In the genomic region with DNA sequence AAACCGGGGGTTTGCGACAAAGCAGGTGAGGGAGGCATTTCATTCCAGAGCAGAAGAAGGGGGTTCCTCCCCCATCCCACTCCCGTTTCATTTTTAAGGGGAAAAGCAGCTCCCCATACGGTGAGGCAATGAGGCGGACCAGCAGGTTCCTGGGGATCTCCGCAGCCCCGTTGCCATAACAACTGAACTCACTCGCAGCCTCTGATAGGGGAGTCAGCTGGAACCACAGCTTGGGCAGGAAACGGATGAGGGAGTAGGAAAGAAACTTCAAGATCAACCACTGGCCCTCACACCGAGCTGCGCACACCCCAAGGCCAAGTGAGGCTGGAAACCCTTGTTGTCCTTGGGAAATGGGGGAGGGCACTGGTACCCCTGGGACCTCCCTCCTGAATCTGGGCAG, we compare ENCODE assay signal across 8 cellular contexts.
DNase-seq lines count a peak whose midpoint lies in the region; ATAC-seq and TF ChIP-seq lines count a peak whose summit lies in the region.
"Not testable (repeated sequence)": the region's sequence is repeated elsewhere in the genome, so short reads cannot be mapped to it uniquely, and the experiment has no call there.

No MANE protein-coding gene starts in this region.

- not testable (repeated sequence) for H3K27me3 Mint-ChIP-seq in type B pancreatic cell

- H3K9me3 Mint-ChIP-seq in type B pancreatic cell: not testable (repeated sequence)

- not testable (repeated sequence) for H3K27ac Mint-ChIP-seq in type B pancreatic cell

- H3K36me3 Mint-ChIP-seq in type B pancreatic cell: not testable (repeated sequence)

- H3K36me3 ChIP-seq in GM06990 (ENCODE audit: control insufficient read depth, insufficient read depth, low read length); psoas muscle (ENCODE audit: insufficient read depth in 1 of 2, low read depth in 1 of 2): not testable (repeated sequence)

- TF ChIP-seq CTCF in GM06990 (IDR thresholded peaks at IDR 0.05; ENCODE audit: insufficient read depth, low read length, poor library complexity, severe bottlenecking); HFF-Myc (IDR thresholded peaks at IDR 0.05; ENCODE audit: low read depth, low read length, missing control alignments); NB4 (IDR thresholded peaks at IDR 0.05; ENCODE audit: low read depth, low read length); fibroblast of villous mesenchyme (IDR thresholded peaks at IDR 0.05; ENCODE audit: insufficient read depth, low read depth, low read length); psoas muscle (IDR thresholded peaks at IDR 0.05); type B pancreatic cell (conservative IDR thresholded peaks at IDR 0.05): not testable (repeated sequence)

- H3K4me1 ChIP-seq in psoas muscle: not testable (repeated sequence)

- intact Hi-C loops in psoas muscle (cut with DNase I): not testable (repeated sequence)

- H3K27me3 ChIP-seq in GM06990 (replicated peaks; ENCODE audit: control insufficient read depth, insufficient read depth, low read length); psoas muscle (ENCODE audit: insufficient read depth in 3 of 3, low read length in 2 of 3): not testable (repeated sequence)

- not testable (repeated sequence) for TF ChIP-seq POLR2A in NB4 (IDR thresholded peaks at IDR 0.05; ENCODE audit: extremely low read depth, insufficient read length)

- DNase-seq in GM06990 (ENCODE audit: extremely low read depth, insufficient read length) (peak; percentile 51), HFF-Myc (ENCODE audit: extremely low read depth, low read depth) (peak; percentile 41), NB4 (ENCODE audit: low read depth) (peak; percentile 84), T-helper 2 cell (peak; percentile 27 to 91 (median 52)), activated gamma-delta T cell treated with Interleukin-2 at 50 U/mL for 16 hours (peak; percentile 64), fibroblast of villous mesenchyme (ENCODE audit: low read depth) (peak; percentile 58), psoas muscle (peak; percentile 13 to 46)
- not testable (repeated sequence) for DNase-seq in type B pancreatic cell (ENCODE audit: extremely low spot score, unreplicated experiment)

- 2 to 4% (median 3%) methylated on average over 10 to 11 of the region's 11 CpGs for WGBS in psoas muscle, 3 donors

- not testable (repeated sequence) for H3K27ac ChIP-seq in psoas muscle

- H3K4me3 ChIP-seq in GM06990 (replicated peaks; ENCODE audit: low read depth, low read length); HFF-Myc (replicated peaks; ENCODE audit: low read depth, low read length); NB4 (ENCODE audit: low read depth, low read length); fibroblast of villous mesenchyme (ENCODE audit: low read depth, low read length); psoas muscle: not testable (repeated sequence)

- not testable (repeated sequence) for H3K9me3 ChIP-seq in psoas muscle

- not testable (repeated sequence) for ATAC-seq in psoas muscle

- peak overlapping the region; percentile 51 for H3K4me3 Mint-ChIP-seq in type B pancreatic cell

- H3K4me1 Mint-ChIP-seq in type B pancreatic cell (ENCODE audit: unreplicated experiment): not testable (repeated sequence)
